Comparison of ENCODE assay signal across 8 cellular contexts in the genomic region with DNA sequence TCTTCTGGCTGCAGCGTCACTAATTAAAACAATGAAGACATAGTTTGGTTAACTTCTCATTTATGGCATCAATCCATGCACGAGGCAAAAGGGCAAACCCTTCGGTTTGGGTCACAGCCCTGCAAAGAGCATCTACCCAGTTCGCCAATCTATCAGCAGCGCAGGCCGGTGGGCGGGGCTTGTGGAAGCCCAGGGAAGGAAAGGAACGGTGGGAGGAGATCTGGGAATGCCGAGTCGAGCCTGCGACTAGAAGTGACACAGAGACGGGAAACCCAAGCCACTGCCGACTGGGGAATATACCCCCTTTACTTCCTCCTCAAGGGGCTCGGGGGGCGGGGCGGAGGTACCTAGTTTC. TPM values are rescaled to one million over a fixed set of nuclear protein-coding genes. Genes with fewer than 3 reads are reported as not detected.
DNase-seq lines count a peak whose midpoint lies in the region; ATAC-seq and TF ChIP-seq lines count a peak whose summit lies in the region.

No MANE protein-coding gene starts in this region.

- ATAC-seq in CD4-positive, CD25-positive, alpha-beta regulatory T cell (ENCODE audit: low read depth in 2 of 2) = peak; percentile 10 to 13
- ATAC-seq in GM19372 (IDR thresholded peaks at IDR 0.05; ENCODE audit: low read depth, unreplicated experiment) = peak; percentile 15
- ATAC-seq in HG03469 (IDR thresholded peaks at IDR 0.05; ENCODE audit: unreplicated experiment) = peak; percentile 24
- peak; percentile 68 for ATAC-seq in stimulated activated memory B cell treated with anti-CD40 and anti-IgM and Interleukin-4, amounts not matched to agents 10 μg/mL and 1 μg/mL and 100 μg/mL, for 72 hours

- peak overlapping the region; percentile 95 for H3K27ac ChIP-seq in CD4-positive, CD25-positive, alpha-beta regulatory T cell (ENCODE audit: insufficient read depth, low read length, poor library complexity, severe bottlenecking)
- H3K27ac ChIP-seq in esophagus squamous epithelium (peak overlapping the region; percentile 90 to 98 (median 96)), muscle layer of duodenum (ENCODE audit: low read length) (peak overlapping the region; percentile 94)

- no peaks in the 10 kb centered on the region for H3K9me3 Mint-ChIP-seq in CD4-positive, CD25-positive, alpha-beta regulatory T cell
- H3K9me3 Mint-ChIP-seq in stimulated activated memory B cell treated with anti-CD40 and anti-IgM and Interleukin-4, amounts not matched to agents 10 μg/mL and 1 μg/mL and 100 μg/mL, for 72 hours = no peaks in the 10 kb centered on the region

- H3K36me3 Mint-ChIP-seq in CD4-positive, CD25-positive, alpha-beta regulatory T cell = no peaks in the 10 kb centered on the region
- H3K36me3 Mint-ChIP-seq in stimulated activated memory B cell treated with anti-CD40 and anti-IgM and Interleukin-4, amounts not matched to agents 10 μg/mL and 1 μg/mL and 100 μg/mL, for 72 hours = no peaks in the 10 kb centered on the region

- peak in 2 of 3 donors; percentile 55 to 60 for DNase-seq in CD4-positive, CD25-positive, alpha-beta regulatory T cell
- peak; percentile 91 for DNase-seq in NCI-H748 (lab: John Stamatoyannopoulos, UW; ENCODE audit: unreplicated experiment)
- peak; percentile 75 for DNase-seq in activated CD8-positive, alpha-beta memory T cell treated with anti-CD3 and anti-CD28 coated beads, Interleukin-2, amount 50 U/mL, for 48 hours
- DNase-seq in esophagus squamous epithelium (lab: John Stamatoyannopoulos, UW) = peak; percentile 29

- peaks cover 3% of the 10 kb centered on the region for H3K27me3 ChIP-seq in CD4-positive, CD25-positive, alpha-beta regulatory T cell (ENCODE audit: control insufficient read depth, insufficient read depth, low read length)
- no peaks in the 10 kb centered on the region for H3K27me3 ChIP-seq in esophagus squamous epithelium
- no peaks in the 10 kb centered on the region for H3K27me3 ChIP-seq in muscle layer of duodenum (ENCODE audit: low read depth, low read length)

- peak overlapping the region; percentile 95 to 99 (median 98) for H3K4me3 Mint-ChIP-seq in CD4-positive, CD25-positive, alpha-beta regulatory T cell
- H3K4me3 Mint-ChIP-seq in stimulated activated memory B cell treated with anti-CD40 and anti-IgM and Interleukin-4, amounts not matched to agents 10 μg/mL and 1 μg/mL and 100 μg/mL, for 72 hours = peak overlapping the region; percentile 98

- peak overlapping the region; percentile 99 to 100 (median 99) for H3K27ac Mint-ChIP-seq in CD4-positive, CD25-positive, alpha-beta regulatory T cell
- peak overlapping the region; percentile 94 for H3K27ac Mint-ChIP-seq in stimulated activated memory B cell treated with anti-CD40 and anti-IgM and Interleukin-4, amounts not matched to agents 10 μg/mL and 1 μg/mL and 100 μg/mL, for 72 hours

- H3K36me3 ChIP-seq in CD4-positive, CD25-positive, alpha-beta regulatory T cell (ENCODE audit: control insufficient read depth, insufficient read depth, low read length) = no peaks in the 10 kb centered on the region
- no peaks in the 10 kb centered on the region for H3K36me3 ChIP-seq in esophagus squamous epithelium
- H3K36me3 ChIP-seq in muscle layer of duodenum (ENCODE audit: control insufficient read depth in 1 of 2, insufficient read depth in 2 of 2, low read length in 2 of 2) = no peaks in the 10 kb centered on the region

- peaks cover 29% of the 10 kb centered on the region for H3K27me3 Mint-ChIP-seq in CD4-positive, CD25-positive, alpha-beta regulatory T cell
- no peaks in the 10 kb centered on the region for H3K27me3 Mint-ChIP-seq in stimulated activated memory B cell treated with anti-CD40 and anti-IgM and Interleukin-4, amounts not matched to agents 10 μg/mL and 1 μg/mL and 100 μg/mL, for 72 hours

- 0% methylated on average over 7 to 13 of the region's 16 CpGs for WGBS in esophagus squamous epithelium, 2 donors

- H3K9me3 ChIP-seq in CD4-positive, CD25-positive, alpha-beta regulatory T cell (ENCODE audit: control insufficient read depth in 2 of 2, low read length in 2 of 2) = no peaks in the 10 kb centered on the region
- H3K9me3 ChIP-seq in esophagus squamous epithelium (no peaks in the 10 kb centered on the region), muscle layer of duodenum (ENCODE audit: control insufficient read depth in 1 of 2, low read length in 2 of 2) (no peaks in the 10 kb centered on the region)

- TF ChIP-seq CTCF in esophagus squamous epithelium (IDR thresholded peaks at IDR 0.05) = no peak

- peaks cover 32% of the 10 kb centered on the region for H3K4me1 ChIP-seq in CD4-positive, CD25-positive, alpha-beta regulatory T cell (ENCODE audit: control insufficient read depth, insufficient read depth, low read length, poor library complexity, severe bottlenecking)
- H3K4me1 ChIP-seq in esophagus squamous epithelium (peaks cover 0 to 28% (median 3%) of the 10 kb centered on the region in 3 donors), muscle layer of duodenum (ENCODE audit: control insufficient read depth in 1 of 2, insufficient read depth in 2 of 2, low read length in 2 of 2) (peaks cover 5 to 6% of the 10 kb centered on the region in 2 donors)

- TF ChIP-seq POLR2A in esophagus squamous epithelium (IDR thresholded peaks at IDR 0.05) = no peak

- peaks cover 26 to 51% (median 39%) of the 10 kb centered on the region in 4 donors for H3K4me1 Mint-ChIP-seq in CD4-positive, CD25-positive, alpha-beta regulatory T cell
- peaks cover 25% of the 10 kb centered on the region for H3K4me1 Mint-ChIP-seq in stimulated activated memory B cell treated with anti-CD40 and anti-IgM and Interleukin-4, amounts not matched to agents 10 μg/mL and 1 μg/mL and 100 μg/mL, for 72 hours

- intact Hi-C loops in esophagus squamous epithelium (cut with DNase I) = no loop called here

- peak overlapping the region; percentile 91 for H3K4me3 ChIP-seq in CD4-positive, CD25-positive, alpha-beta regulatory T cell (ENCODE audit: low read depth, low read length)
- H3K4me3 ChIP-seq in esophagus squamous epithelium = peak overlapping the region; percentile 68 to 94 (median 85)
- peak overlapping the region; percentile 83 to 86 for H3K4me3 ChIP-seq in muscle layer of duodenum (ENCODE audit: low read depth in 1 of 2, low read length in 2 of 2)

RNA-seq across cellular contexts. Expression of gene KICS2, which starts 0.5 kb away (rescaled TPM):
- 26.7 TPM for total RNA-seq in CD4-positive, CD25-positive, alpha-beta regulatory T cell
- polyA plus RNA-seq in CD4-positive, CD25-positive, alpha-beta regulatory T cell = 10 to 100 TPM; 10.8 to 16.0 (median 11.5) TPM
- 10 to 100 TPM in 2 of 4 donors, 1 to 10 TPM in 2; 6.2 to 15.8 (median 9.8) TPM for total RNA-seq in esophagus squamous epithelium

Comparison
In these comparisons a context has a peak if more than half of its experiments do, and no peak if none do; other contexts are left out.
1. Peak in every context shown above with its lines: DNase-seq, ATAC-seq, H3K4me3 ChIP-seq and H3K27ac ChIP-seq.
2. ATAC-seq: peak in every context shown above with its lines; median percentile 68 in stimulated activated memory B cell treated with anti-CD40 and anti-IgM and Interleukin-4, amounts not matched to agents 10 μg/mL and 1 μg/mL and 100 μg/mL, for 72 hours; 24 in HG03469; 15 in GM19372; 12 in CD4-positive, CD25-positive, alpha-beta regulatory T cell.
3. DNase-seq: peak in every context shown above with its lines; median percentile 91 in NCI-H748; 75 in activated CD8-positive, alpha-beta memory T cell treated with anti-CD3 and anti-CD28 coated beads, Interleukin-2, amount 50 U/mL, for 48 hours; 58 in CD4-positive, CD25-positive, alpha-beta regulatory T cell; 29 in esophagus squamous epithelium.